14 cellular contexts compared by ENCODE assay signal in genomic region chr1:21921100-21921875, GRCh38. TPM values are rescaled to one million over a fixed set of nuclear protein-coding genes. Genes with fewer than 3 reads are reported as not detected.
DNase-seq lines count a peak whose midpoint lies in the region; FAIRE-seq and TF ChIP-seq lines count a peak whose summit lies in the region.
"Had no signal": no experiment of that assay in that cellular context is flagged by ENCODE, and none has a peak within 500 bp of the region (broad histone marks: within the 10 kb centered on the region; RNA-seq: fewer than 3 reads in every experiment).

No MANE protein-coding gene starts in this region.

- H3K9me3 ChIP-seq in GM23248 (ENCODE audit: low read depth) (no peaks in the 10 kb centered on the region), small intestine (ENCODE audit: control insufficient read depth, low read depth) (no peaks in the 10 kb centered on the region)

- H3K36me3 ChIP-seq in GM23248 (ENCODE audit: low read depth) (peaks cover 7% of the 10 kb centered on the region), brain microvascular endothelial cell (replicated peaks) (no peaks in the 10 kb centered on the region), small intestine (ENCODE audit: control insufficient read depth in 2 of 2, insufficient read depth in 2 of 2, low read length in 2 of 2) (no peaks in the 10 kb centered on the region)

- 72 to 77% methylated on average over 10 to 11 of the region's 11 CpGs for WGBS in GM23248 (ENCODE audit: low coverage in 1 of 2, low lambda C conversion rate in 2 of 2, missing lambda C conversion rate in 2 of 2), 2 experiments
- 55 to 69% (median 59%) methylated on average over 11 of the region's 11 CpGs for WGBS in small intestine, 3 donors

- H3K9ac ChIP-seq in GM23248: peak overlapping the region; percentile 77
- H3K9ac ChIP-seq: parathyroid adenoma had no signal

- peaks cover 85% of the 10 kb centered on the region for H3K79me2 ChIP-seq in GM23248 (ENCODE audit: insufficient read depth)
- H3K79me2 ChIP-seq: parathyroid adenoma had no signal

- FAIRE-seq in small intestine (lab: Jason Lieb, UNC): no peak
- no peak for FAIRE-seq in D721Med (lab: Jason Lieb, UNC)
- FAIRE-seq in HTR-8/SVneo (lab: Jason Lieb, UNC): no peak

- DNase-seq in GM23248: no peak
- no peak for DNase-seq in brain microvascular endothelial cell
- DNase-seq in left kidney (ENCODE audit: low read depth, low spot score): peak; percentile 95
- peak; percentile 41 for DNase-seq in small intestine
- no peak for DNase-seq in D721Med (ENCODE audit: insufficient read length, low spot score)
- DNase-seq in HTR-8/SVneo (ENCODE audit: insufficient read length, low spot score): no peak
- no peak for DNase-seq in LoVo (ENCODE audit: low spot score)
- DNase-seq in NCI-H2107 treated with DMSO at 0.1 percent for 48 hours (lab: John Stamatoyannopoulos, UW; ENCODE audit: unreplicated experiment): no peak
- DNase-seq: activated B cell treated with CpG ODN at 0.5 μM for 24 hours, activated gamma-delta T cell, hypothalamus, NCI-H2029 treated with DMSO at 0.1 percent for 48 hours had no signal

- H3K4me1 ChIP-seq in GM23248 (ENCODE audit: insufficient read depth): peaks cover 51% of the 10 kb centered on the region
- peaks cover 9 to 22% of the 10 kb centered on the region in 2 donors for H3K4me1 ChIP-seq in small intestine (ENCODE audit: control insufficient read depth in 2 of 2, insufficient read depth in 1 of 2, low read depth in 1 of 2, low read length in 1 of 2)

- H3K9me2 ChIP-seq in GM23248 (ENCODE audit: insufficient read depth): no peaks in the 10 kb centered on the region

- H3K4me3 ChIP-seq in GM23248 (no peak overlapping the region), brain microvascular endothelial cell (ENCODE audit: low read depth, low read length) (no peak overlapping the region), small intestine (ENCODE audit: low read depth in 1 of 2, low read length in 2 of 2) (no peak overlapping the region)

- peaks cover 73% of the 10 kb centered on the region for H3F3A ChIP-seq in GM23248 (ENCODE audit: insufficient read depth)

- peak overlapping the region; percentile 98 for H3K27ac ChIP-seq in GM23248
- H3K27ac ChIP-seq in brain microvascular endothelial cell: peak overlapping the region; percentile 43
- H3K27ac ChIP-seq in small intestine (ENCODE audit: low read depth in 1 of 2, low read length in 1 of 2): peak overlapping the region in 1 of 2 donors; percentile 81
- H3K27ac ChIP-seq: parathyroid adenoma had no signal

- in situ Hi-C loops in GM23248 (cut with MboI): no loop called here
- in situ Hi-C loops in brain microvascular endothelial cell (cut with HindIII; ENCODE audit: low pct_ligation_motif_present, low sequenced_read_pairs): no loop called here

- no peaks in the 10 kb centered on the region for H3K27me3 ChIP-seq in GM23248 (replicated peaks; ENCODE audit: insufficient read depth)
- no peaks in the 10 kb centered on the region for H3K27me3 ChIP-seq in brain microvascular endothelial cell (replicated peaks)
- H3K27me3 ChIP-seq in small intestine (ENCODE audit: control insufficient read depth in 2 of 2, insufficient read depth in 2 of 2, low read length in 2 of 2): no peaks in the 10 kb centered on the region

- H4K20me1 ChIP-seq in GM23248 (ENCODE audit: insufficient read depth): no peaks in the 10 kb centered on the region

- H2AFZ ChIP-seq in GM23248: no peak overlapping the region
- H2AFZ ChIP-seq: parathyroid adenoma had no signal

- TF ChIP-seq CTCF in brain microvascular endothelial cell (IDR thresholded peaks at IDR 0.05; ENCODE audit: low read depth, low read length, missing control alignments): no peak
- no peak for TF ChIP-seq CTCF in D721Med (IDR thresholded peaks at IDR 0.05; ENCODE audit: insufficient read depth, missing control alignments)

- peak overlapping the region; percentile 57 for H3K4me2 ChIP-seq in GM23248 (ENCODE audit: unreplicated experiment)

RNA-seq across cellular contexts. Expression of gene HSPG2, which starts 15.8 kb away (rescaled TPM):
- 407 and 458 TPM in 2 replicates for total RNA-seq in GM23248 (2014; rRNA removed; shearing (Covaris generic))
- 123 and 126 TPM in 2 replicates for polyA plus RNA-seq in GM23248 (2016; fragmentation: Nextera tagmentation; extraction: Ambion mirVana)
- polyA plus RNA-seq in small intestine: 10 to 100 TPM in 2 of 3 donors, 1 to 10 TPM in 1; 3.6 to 82.3 (median 15.1) TPM
- polyA plus RNA-seq: CD14-positive monocyte had no signal

RNA-seq across cellular contexts. Expression of gene CELA3B, which starts 55.5 kb away (rescaled TPM):
- total RNA-seq in GM23248 (2014; rRNA removed; shearing (Covaris generic)): not detected in 2 replicates
- polyA plus RNA-seq in GM23248 (2016; fragmentation: Nextera tagmentation; extraction: Ambion mirVana) (not detected in 2 replicates), small intestine (10 to 100 TPM in 1 of 3 donors, 1 to 10 TPM in 1, under 1 TPM in 1; 0.27 to 11.4 (median 4.1) TPM)
- total RNA-seq: activated B cell treated with CpG ODN at 0.5 μM for 24 hours had no signal
- polyA plus RNA-seq: CD14-positive monocyte had no signal

Comparison
In these comparisons a context has a peak if more than half of its experiments do, and no peak if none do; other contexts are left out.
1. DNase-seq: peak in left kidney (single experiment) and small intestine (single experiment); none in GM23248 (single experiment), brain microvascular endothelial cell (single experiment), D721Med (single experiment), HTR-8/SVneo (single experiment), LoVo (single experiment) and NCI-H2107 treated with DMSO at 0.1 percent for 48 hours (single experiment).